Comparison of ENCODE assay signal across 14 cellular contexts in genomic region chr2:203396667-203397066, GRCh38.
DNase-seq lines count a peak whose midpoint lies in the region; ATAC-seq and TF ChIP-seq lines count a peak whose summit lies in the region.
"Had no signal": no experiment of that assay in that cellular context is flagged by ENCODE, and none has a peak within 500 bp of the region (broad histone marks: within the 10 kb centered on the region; RNA-seq: fewer than 3 reads in every experiment).

No MANE protein-coding gene starts in this region.

- intact Hi-C loops in heart left ventricle (cut with DNase I) (loop anchor here in 1 of 10 donors (10.0 kb wide), 1 partner anchor 72 kb away; the partner anchor contains the start of gene ABI2), cardiac septum (cut with DNase I) (no loop called here), Panc1 (cut with micrococcal nuclease; ENCODE audit: unreplicated experiment) (no loop called here), thyroid gland (cut with DNase I) (no loop called here)

- no peak for TF ChIP-seq POLR2A in heart left ventricle (IDR thresholded peaks at IDR 0.05)
- TF ChIP-seq POLR2A in thyroid gland (IDR thresholded peaks at IDR 0.05) = no peak

- CTCF ChIA-PET in Panc1 (lab: Charles Lee) = no interaction called here

- WGBS in heart left ventricle, 4 donors = 39 to 65% (median 42%) methylated on average over 1 of the region's 1 CpG
- 30 to 40% methylated on average over 1 of the region's 1 CpG for WGBS in thyroid gland, 2 donors

- DNase-seq in heart left ventricle (no peak), cardiac septum (ENCODE audit: low spot score) (no peak), Panc1 (ENCODE audit: low read depth, low spot score) (no peak), fibroblast of pulmonary artery (ENCODE audit: low read depth) (no peak), thyroid gland (no peak), NCI-H1105 treated with DMSO at 0.1 percent for 48 hours (lab: John Stamatoyannopoulos, UW) (no peak), pons (ENCODE audit: low spot score) (no peak)
- DNase-seq: activated naive CD4-positive, alpha-beta T cell treated with anti-CD3 and anti-CD28 coated beads for 36 hours; lower lobe of right lung; NCI-H1105; uterus had no signal

- H3K36me3 ChIP-seq in heart left ventricle (peaks cover 0 to 67% (median 21%) of the 10 kb centered on the region in 9 donors), Panc1 (ENCODE audit: control insufficient read depth, insufficient read depth, low read length) (peaks cover 15% of the 10 kb centered on the region), thyroid gland (no peaks in the 10 kb centered on the region)
- H3K36me3 ChIP-seq: uterus had no signal

- H3K9me3 ChIP-seq in heart left ventricle (no peaks in the 10 kb centered on the region), Panc1 (ENCODE audit: control insufficient read depth, insufficient read depth, low read depth, low read length) (no peaks in the 10 kb centered on the region), thyroid gland (no peaks in the 10 kb centered on the region)
- H3K9me3 ChIP-seq: BLaER1, lower lobe of right lung, uterus had no signal

- peak in 2 of 4 donors; percentile 29 to 56 for ATAC-seq in heart left ventricle
- ATAC-seq in Panc1 = no peak
- no peak for ATAC-seq in HG03095 (IDR thresholded peaks at IDR 0.05; ENCODE audit: unreplicated experiment)
- ATAC-seq: activated CD4-positive, CD25-positive, alpha-beta regulatory T cell treated with anti-CD3 and anti-CD28 coated beads, Interleukin-2, amount 50 U/mL, for 24 hours; lower lobe of right lung had no signal

- H3K4me3 ChIP-seq in heart left ventricle (no peak overlapping the region), Panc1 (ENCODE audit: low read depth in 2 of 2, low read length in 2 of 2) (no peak overlapping the region), fibroblast of pulmonary artery (replicated peaks; ENCODE audit: low read depth, low read length) (no peak overlapping the region), thyroid gland (replicated peaks in 1 of 3) (no peak overlapping the region)
- H3K4me3 ChIP-seq: BLaER1, lower lobe of right lung, uterus had no signal

- POLR2A ChIA-PET in Panc1 (lab: Charles Lee) = no interaction called here

- H3K27me3 ChIP-seq in heart left ventricle (no peaks in the 10 kb centered on the region), Panc1 (ENCODE audit: control insufficient read depth, insufficient read depth, low read length) (no peaks in the 10 kb centered on the region), thyroid gland (no peaks in the 10 kb centered on the region)
- H3K27me3 ChIP-seq: BLaER1, uterus had no signal

- in situ Hi-C loops in Panc1 (cut with HindIII; ENCODE audit: low pct_unique_long_range_greater_than_20kb, low sequenced_read_pairs) = no loop called here

- no peak overlapping the region for H3K27ac ChIP-seq in heart left ventricle
- H3K27ac ChIP-seq in Panc1 (ENCODE audit: low read length) = no peak overlapping the region
- H3K27ac ChIP-seq in thyroid gland = no peak overlapping the region
- H3K27ac ChIP-seq: BLaER1, lower lobe of right lung, uterus had no signal

- TF ChIP-seq CTCF in heart left ventricle (IDR thresholded peaks at IDR 0.05) (peak in 8 of 12 donors; percentile 10 to 38 (median 24)), Panc1 (IDR thresholded peaks at IDR 0.05) (peak; percentile 40), fibroblast of pulmonary artery (IDR thresholded peaks at IDR 0.05; ENCODE audit: low read length, missing control alignments) (peak; percentile 41), thyroid gland (IDR thresholded peaks at IDR 0.05) (peak in 5 of 6 experiments; percentile 8 to 38 (median 30))

- BruUV-seq in Panc1 (replicated peaks; lab: Mats Ljungman, UMichigan) = no TSS peak

- H3K4me1 ChIP-seq in heart left ventricle (peaks cover 0 to 5% (median 0%) of the 10 kb centered on the region in 12 donors), Panc1 (ENCODE audit: control insufficient read depth, insufficient read depth, low read length) (no peaks in the 10 kb centered on the region), thyroid gland (peaks cover 0 to 4% of the 10 kb centered on the region in 2 donors)
- H3K4me1 ChIP-seq: BLaER1, lower lobe of right lung, uterus had no signal
